Comparison of ENCODE assay signal across 10 cellular contexts in the genomic region with DNA sequence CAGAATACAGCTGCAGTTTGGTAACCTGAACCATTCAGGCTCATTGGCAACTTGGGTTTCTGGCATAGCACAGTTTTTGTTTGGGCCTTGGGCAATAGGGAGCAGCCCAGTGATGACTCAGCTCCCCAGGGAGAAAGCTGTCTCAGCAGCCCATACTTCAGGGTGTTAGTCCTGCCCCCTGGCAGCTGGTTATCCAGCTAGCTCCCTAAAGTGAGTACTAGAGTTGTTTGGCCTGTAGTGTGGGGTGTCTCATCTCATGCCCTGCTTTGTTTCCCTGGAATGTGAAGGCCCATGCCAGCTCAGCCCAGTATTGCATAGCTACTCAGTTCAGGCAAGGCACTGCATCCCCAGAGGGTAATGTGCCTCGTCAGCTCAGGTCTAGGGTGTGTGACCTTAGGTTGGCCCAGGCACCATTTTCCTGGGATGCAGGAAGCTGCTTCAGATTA. TPM values are rescaled to one million over a fixed set of nuclear protein-coding genes. Genes with fewer than 3 reads are reported as not detected.
DNase-seq lines count a peak whose midpoint lies in the region; ATAC-seq and TF ChIP-seq lines count a peak whose summit lies in the region.
"Had no signal": no experiment of that assay in that cellular context is flagged by ENCODE, and none has a peak within 500 bp of the region (broad histone marks: within the 10 kb centered on the region; RNA-seq: fewer than 3 reads in every experiment).

No MANE protein-coding gene starts in this region.

- intact Hi-C loops in left lung (cut with DNase I), result no loop called here

- H3K9me3 ChIP-seq in left lung, result peaks cover 0 to 2% of the 10 kb centered on the region in 2 donors

- TF ChIP-seq POLR2A in GM18505 (IDR thresholded peaks at IDR 0.05; ENCODE audit: borderline replicate concordance, extremely low read depth, insufficient read depth, insufficient read length), result no peak

- peak; percentile 9 for TF ChIP-seq CTCF in AG09309 (IDR thresholded peaks at IDR 0.05; ENCODE audit: control insufficient read depth, insufficient read depth, low read depth, low read length, missing control alignments)
- no peak for TF ChIP-seq CTCF in brain microvascular endothelial cell (IDR thresholded peaks at IDR 0.05; ENCODE audit: low read depth, low read length, missing control alignments)
- TF ChIP-seq CTCF in left lung (IDR thresholded peaks at IDR 0.05), result no peak

- peak; percentile 73 for ATAC-seq in left lung
- ATAC-seq in GM19035 (IDR thresholded peaks at IDR 0.05; ENCODE audit: unreplicated experiment), result no peak
- ATAC-seq in GM18505 (IDR thresholded peaks at IDR 0.05; ENCODE audit: unreplicated experiment), result no peak
- no peak for ATAC-seq in GM18858 (IDR thresholded peaks at IDR 0.05; ENCODE audit: unreplicated experiment)
- no peak for ATAC-seq in HG03108 (IDR thresholded peaks at IDR 0.05; ENCODE audit: unreplicated experiment)

- no peak overlapping the region for H3K4me3 ChIP-seq in AG09309 (ENCODE audit: control insufficient read depth, low read depth, low read length)
- H3K4me3 ChIP-seq in brain microvascular endothelial cell (ENCODE audit: low read depth, low read length), result no peak overlapping the region
- H3K4me3 ChIP-seq in left lung, result no peak overlapping the region

- peaks cover 0 to 3% of the 10 kb centered on the region in 2 donors for H3K4me1 ChIP-seq in left lung

- in situ Hi-C loops in brain microvascular endothelial cell (cut with HindIII; ENCODE audit: low pct_ligation_motif_present, low sequenced_read_pairs), result no loop called here

- H3K36me3 ChIP-seq in brain microvascular endothelial cell (replicated peaks), result peaks cover 10% of the 10 kb centered on the region
- peaks cover 0 to 58% of the 10 kb centered on the region in 2 donors for H3K36me3 ChIP-seq in left lung

- peak; percentile 95 for DNase-seq in AG09309 (ENCODE audit: low read depth)
- DNase-seq in LHCN-M2 (ENCODE audit: low read depth), result peak; percentile 99
- DNase-seq in brain microvascular endothelial cell, result peak; percentile 93
- no peak for DNase-seq in left lung
- DNase-seq: DMS79, NCI-H187 treated with DMSO at 0.1 percent for 48 hours had no signal

- H3K27me3 ChIP-seq in brain microvascular endothelial cell (replicated peaks), result no peaks in the 10 kb centered on the region
- no peaks in the 10 kb centered on the region for H3K27me3 ChIP-seq in left lung

- H3K27ac ChIP-seq in brain microvascular endothelial cell (no peak overlapping the region), left lung (no peak overlapping the region)

RNA-seq across cellular contexts. Expression of a gene that starts 18.2 kb away (rescaled TPM):
- total RNA-seq in LHCN-M2 (2014; rRNA removed) (6.5 and 7.1 TPM in 2 replicates), left lung (1 to 10 TPM; 6.6 to 7.2 TPM)
- polyA plus RNA-seq in LHCN-M2 (2012), result 1.3 TPM

RNA-seq across cellular contexts. Expression of a gene that starts 21.8 kb away (rescaled TPM):
- total RNA-seq in LHCN-M2 (2014; rRNA removed), result 25.8 and 29.9 TPM in 2 replicates
- 3.5 TPM for polyA plus RNA-seq in LHCN-M2 (2012)
- total RNA-seq in left lung, result 10 to 100 TPM; 53.5 to 55.3 TPM

RNA-seq across cellular contexts. Expression of a gene that starts 49.0 kb away (rescaled TPM):
- total RNA-seq in LHCN-M2 (2014; rRNA removed) (7.4 and 8.3 TPM in 2 replicates), left lung (1 to 10 TPM; 7.7 to 7.8 TPM)
- polyA plus RNA-seq in LHCN-M2 (2012), result 4.0 TPM

Comparison
In these comparisons a context has a peak if more than half of its experiments do, and no peak if none do; other contexts are left out.
1. DNase-seq: peak in AG09309 (single experiment), LHCN-M2 (single experiment) and brain microvascular endothelial cell (single experiment); none in left lung (0 of 2).